8 cellular contexts compared by ENCODE assay signal in genomic region chr17:8383143-8383974, GRCh38. TPM values are rescaled to one million over a fixed set of nuclear protein-coding genes. Genes with fewer than 3 reads are reported as not detected.
DNase-seq lines count a peak whose midpoint lies in the region; ATAC-seq, FAIRE-seq and TF ChIP-seq lines count a peak whose summit lies in the region.

RPL26 (minus strand) TSS chr17:8383193; CDS start chr17:8382310, 883 bp downstream.

- H3K4me3 Mint-ChIP-seq in H9: peak within 1 kb of the TSS; percentile 99 to 100

- peak; percentile 96 for TF ChIP-seq CTCF in H9 (conservative IDR thresholded peaks at IDR 0.05)
- peak; percentile 99 for TF ChIP-seq CTCF in foreskin keratinocyte (conservative IDR thresholded peaks at IDR 0.05)
- TF ChIP-seq CTCF in subcutaneous adipose tissue (IDR thresholded peaks at IDR 0.05; ENCODE audit: low read depth): no peak

- H3K23me2 ChIP-seq in H9 (ENCODE audit: insufficient read length, low read depth, low read length, poor library complexity, severe bottlenecking): peaks cover 6% of the 10 kb centered on the region

- H3K79me1 ChIP-seq in H9 (ENCODE audit: insufficient read depth, low read depth, low read length, poor library complexity, severe bottlenecking): no peaks in the 10 kb centered on the region

- no peak within 1 kb of the TSS for H2BK120ac ChIP-seq in H9 (ENCODE audit: low read depth, low read length, poor library complexity, severe bottlenecking)

- H3K23ac ChIP-seq in H9 (ENCODE audit: insufficient read length, low read depth, low read length): no peak within 1 kb of the TSS

- H2AFZ ChIP-seq in H9 (ENCODE audit: low read length) (no peak within 1 kb of the TSS), neuron (ENCODE audit: low read depth, low read length) (peak within 1 kb of the TSS; percentile 98)

- H2BK5ac ChIP-seq in H9 (ENCODE audit: insufficient read length, low read length): peak within 1 kb of the TSS; percentile 69

- H2AK5ac ChIP-seq in H9 (ENCODE audit: insufficient read length, low read length): no peak within 1 kb of the TSS

- peak within 1 kb of the TSS; percentile 93 for H3K14ac ChIP-seq in H9 (ENCODE audit: insufficient read depth, low read length)

- peak within 1 kb of the TSS; percentile 84; the same call in 1 of the 2 replicates for H3K4ac ChIP-seq in H9 (ENCODE audit: low read depth, low read length)

- H2BK20ac ChIP-seq in H9 (ENCODE audit: low read depth, low read length, poor library complexity, severe bottlenecking): no peak within 1 kb of the TSS

- no peak within 1 kb of the TSS for H3K56ac ChIP-seq in H9 (ENCODE audit: insufficient read length, low read depth, low read length)

- H3K9me3 ChIP-seq in H9 (ENCODE audit: control insufficient read depth, low read depth, low read length): no peaks in the 10 kb centered on the region
- H3K9me3 ChIP-seq in MG63: no peaks in the 10 kb centered on the region
- H3K9me3 ChIP-seq in neuron (ENCODE audit: low read length): no peaks in the 10 kb centered on the region

- H2BK15ac ChIP-seq in H9 (ENCODE audit: low read depth, low read length): no peak within 1 kb of the TSS

- peak within 1 kb of the TSS; percentile 88 for H3K4me3 ChIP-seq in MG63
- H3K4me3 ChIP-seq in neuron (ENCODE audit: low read length): peak within 1 kb of the TSS; percentile 85

- H3K27ac Mint-ChIP-seq in H9: peak within 1 kb of the TSS; percentile 99 to 100 (median 99)

- peak; percentile 96 for FAIRE-seq in G401.6 (lab: Jason Lieb, UNC)

- DNase-seq in H9: peak; percentile 99
- DNase-seq in MG63: peak; percentile 96
- peak; percentile 84 for DNase-seq in SIG-M5 (lab: John Stamatoyannopoulos, UW)
- peak; percentile 93 for DNase-seq in activated gamma-delta T cell treated with Interleukin-2 at 50 U/mL for 16 hours
- DNase-seq in foreskin keratinocyte: peak; percentile 91 to 97

- H3K4me1 ChIP-seq in H9 (ENCODE audit: insufficient read depth, low read length) (no peaks in the 10 kb centered on the region; the same call in 1 of the 2 replicates), foreskin keratinocyte (peaks cover 14% of the 10 kb centered on the region), neuron (ENCODE audit: insufficient read depth, low read length) (peaks cover 21% of the 10 kb centered on the region)

- H3K9me3 Mint-ChIP-seq in H9: no peaks in the 10 kb centered on the region; a peak in 1 of 5 replicates

- peak within 1 kb of the TSS; percentile 88 for H3K18ac ChIP-seq in H9 (ENCODE audit: insufficient read length, low read depth, low read length)

- peaks cover 2% of the 10 kb centered on the region; the same call in 1 of the 2 replicates for H3K27me3 Mint-ChIP-seq in H9 (ENCODE audit: low read depth)

- WGBS in H9 (ENCODE audit: extremely low coverage, insufficient read length, low lambda C conversion rate): no CpG with 5 or more reads among the region's 70 CpGs

- H4K5ac ChIP-seq in H9 (ENCODE audit: insufficient read length, low read depth, low read length): no peak within 1 kb of the TSS

- H3T11ph ChIP-seq in H9 (ENCODE audit: low read length): no peak within 1 kb of the TSS

- peaks cover 37 to 51% of the 10 kb centered on the region in 2 experiments for H3K4me1 Mint-ChIP-seq in H9

- H3K27me3 ChIP-seq in H9 (ENCODE audit: insufficient read depth, low read length): no peaks in the 10 kb centered on the region
- no peaks in the 10 kb centered on the region for H3K27me3 ChIP-seq in MG63
- H3K27me3 ChIP-seq in foreskin keratinocyte: no peaks in the 10 kb centered on the region
- H3K27me3 ChIP-seq in neuron (ENCODE audit: insufficient read depth, low read length): no peaks in the 10 kb centered on the region

- H3K9ac ChIP-seq in H9 (ENCODE audit: extremely low read depth, insufficient read length, low read length): peak within 1 kb of the TSS; percentile 100

- H4K20me1 ChIP-seq in H9 (ENCODE audit: control insufficient read depth, insufficient read depth, insufficient read length): no peaks in the 10 kb centered on the region

- peak within 1 kb of the TSS; percentile 20 for H3K27ac ChIP-seq in H9 (ENCODE audit: insufficient read length, low read depth, low read length)
- peak within 1 kb of the TSS; percentile 84 for H3K27ac ChIP-seq in foreskin keratinocyte

- H4K91ac ChIP-seq in H9 (ENCODE audit: insufficient read length, low read depth, low read length): peak within 1 kb of the TSS; percentile 42

- peak within 1 kb of the TSS; percentile 96 for H3K4me2 ChIP-seq in H9 (ENCODE audit: insufficient read depth, insufficient read length, low read length)

- H3K36me3 Mint-ChIP-seq in H9 (ENCODE audit: insufficient read depth in 1 of 3, low read depth in 3 of 3): peaks cover 45 to 47% (median 47%) of the 10 kb centered on the region in 3 experiments

- H3K79me2 ChIP-seq in H9 (ENCODE audit: insufficient read depth, low read length): peaks cover 11% of the 10 kb centered on the region; the same call in 1 of the 2 replicates

- H2BK12ac ChIP-seq in H9 (ENCODE audit: insufficient read length, low read depth, low read length): no peak within 1 kb of the TSS

- no peak within 1 kb of the TSS for H4K8ac ChIP-seq in H9 (replicated peaks; ENCODE audit: insufficient read length, low read depth, low read length)

- ATAC-seq in foreskin keratinocyte: peak; percentile 87

- H3K36me3 ChIP-seq in MG63 (peaks cover 44% of the 10 kb centered on the region), neuron (ENCODE audit: insufficient read depth, low read length) (peaks cover 36% of the 10 kb centered on the region)

RNA-seq across cellular contexts. Expression of gene RPL26, which starts in this region (rescaled TPM):
- 2,434 and 2,435 TPM in 2 replicates for total RNA-seq in H9 (2021)
- 5,040 and 8,050 TPM in 2 replicates for total RNA-seq in MG63 (2014; rRNA removed; shearing (Covaris generic); ENCODE audit: low replicate concordance)
- total RNA-seq in foreskin keratinocyte: 2,517 and 2,669 TPM in 2 replicates
- 3,931 and 3,982 TPM in 2 replicates for polyA plus RNA-seq in foreskin keratinocyte
- total RNA-seq in subcutaneous adipose tissue: 1,000 to 10,000 TPM; 2,871 to 4,677 (median 3,762) TPM

Comparison
In these comparisons a context has a peak if more than half of its experiments do, and no peak if none do; other contexts are left out.
1. Peak in every context shown above with its lines: DNase-seq, ATAC-seq, H3K4me3 ChIP-seq and H3K27ac ChIP-seq.